In the genomic region with DNA sequence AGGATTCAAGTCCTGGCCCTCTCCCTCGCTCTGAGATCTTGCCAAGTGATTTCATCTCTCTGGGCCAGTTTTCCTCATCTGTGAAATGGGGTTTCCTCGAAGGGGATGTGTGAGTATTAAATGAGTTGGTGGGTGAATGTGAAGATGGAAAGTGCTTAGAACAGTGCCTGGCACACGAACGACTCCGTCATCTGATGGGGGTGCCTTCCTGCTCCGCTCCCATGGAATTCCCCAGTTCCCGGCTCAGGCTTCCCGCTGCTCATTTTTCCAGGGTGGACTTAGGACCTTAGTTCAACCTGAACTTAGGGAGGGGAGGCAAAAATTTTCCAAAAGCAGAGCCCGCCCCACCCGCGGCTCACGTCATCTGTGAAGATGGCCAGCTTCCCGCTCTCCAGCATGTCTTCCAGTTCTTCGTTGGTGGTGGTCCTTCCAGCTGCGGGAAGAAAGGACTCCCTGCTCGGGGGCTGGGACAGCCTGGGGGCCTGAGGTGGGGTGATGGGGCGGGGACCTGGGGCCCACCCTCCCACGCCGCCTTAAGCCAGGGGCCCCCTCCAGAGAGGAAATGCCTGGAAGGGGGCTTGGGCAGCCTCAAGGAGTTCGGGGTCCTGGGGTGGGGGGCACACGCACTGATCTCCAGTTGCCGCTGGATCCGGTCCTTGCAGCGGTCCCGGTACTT, we compare ENCODE assay signal across 6 cellular contexts. TPM values are rescaled to one million over a fixed set of nuclear protein-coding genes. Genes with fewer than 3 reads are reported as not detected.
DNase-seq lines count a peak whose midpoint lies in the region; ATAC-seq and FAIRE-seq lines count a peak whose summit lies in the region.

No MANE protein-coding gene starts in this region.

- 16% methylated on average over 25 of the region's 25 CpGs for WGBS in HUES64

- H3K9me3 ChIP-seq in HUES64 (ENCODE audit: insufficient read depth, low read depth, low read length) = no peaks in the 10 kb centered on the region
- H3K9me3 ChIP-seq in effector memory CD4-positive, alpha-beta T cell (ENCODE audit: control insufficient read depth, low read length) = no peaks in the 10 kb centered on the region

- DNase-seq in effector memory CD4-positive, alpha-beta T cell = no peak
- DNase-seq in sciatic nerve (ENCODE audit: low spot score) = no peak
- no peak for DNase-seq in NCI-H510A treated with DMSO at 0.1 percent for 48 hours (lab: John Stamatoyannopoulos, UW)
- DNase-seq in frontal cortex (ENCODE audit: low spot score in 2 of 2) = no peak

- H3K36me3 ChIP-seq in HUES64 (ENCODE audit: insufficient read depth, low read length) = no peaks in the 10 kb centered on the region
- H3K36me3 ChIP-seq in effector memory CD4-positive, alpha-beta T cell (ENCODE audit: control insufficient read depth, insufficient read depth, low read length) = no peaks in the 10 kb centered on the region

- H3K9ac ChIP-seq in HUES64 (ENCODE audit: low read depth, low read length) = peak overlapping the region; percentile 30; the same call in 1 of the 2 replicates

- peak overlapping the region; percentile 36; the same call in 1 of the 2 replicates for H3K27ac ChIP-seq in HUES64 (ENCODE audit: low read depth, low read length)
- H3K27ac ChIP-seq in effector memory CD4-positive, alpha-beta T cell (ENCODE audit: insufficient read depth, low read length, poor library complexity, severe bottlenecking) = no peak overlapping the region

- ATAC-seq in sciatic nerve (peak; percentile 46), GM18907 (IDR thresholded peaks at IDR 0.05; ENCODE audit: unreplicated experiment) (no peak)

- intact Hi-C loops in sciatic nerve (cut with DNase I) = no loop called here

- H3K4me1 ChIP-seq in HUES64 (ENCODE audit: insufficient read depth, low read length) = peaks cover 16% of the 10 kb centered on the region
- H3K4me1 ChIP-seq in effector memory CD4-positive, alpha-beta T cell (ENCODE audit: control insufficient read depth, insufficient read depth, low read length, poor library complexity, severe bottlenecking) = peaks cover 6% of the 10 kb centered on the region

- H3K27me3 ChIP-seq in HUES64 (ENCODE audit: insufficient read depth, low read length) = peaks cover 13% of the 10 kb centered on the region; the same call in 1 of the 2 replicates
- no peaks in the 10 kb centered on the region for H3K27me3 ChIP-seq in effector memory CD4-positive, alpha-beta T cell (replicated peaks; ENCODE audit: control insufficient read depth, insufficient read depth, low read length, poor library complexity, severe bottlenecking)

- FAIRE-seq in frontal cortex (lab: Jason Lieb, UNC) = no peak

- peak overlapping the region; percentile 68 for H3K4me3 ChIP-seq in HUES64 (ENCODE audit: low read length)
- peak overlapping the region; percentile 52 for H3K4me3 ChIP-seq in effector memory CD4-positive, alpha-beta T cell (ENCODE audit: insufficient read depth, low read depth, low read length, poor library complexity, severe bottlenecking)

RNA-seq across cellular contexts. Expression of a gene that starts 11.5 kb away (rescaled TPM):
- 2.0 TPM for polyA plus RNA-seq in HUES64 (2013, experiment 1 of 2)
- polyA plus RNA-seq in HUES64 (2013, experiment 2 of 2) = 1.5 TPM
- total RNA-seq in sciatic nerve = 16.3 TPM
- total RNA-seq in frontal cortex = 2.0 TPM

RNA-seq across cellular contexts. Expression of a gene that starts 14.0 kb away (rescaled TPM):
- 3.3 TPM for polyA plus RNA-seq in HUES64 (2013, experiment 1 of 2)
- 5.5 TPM for polyA plus RNA-seq in HUES64 (2013, experiment 2 of 2)
- total RNA-seq in sciatic nerve = 2.1 TPM
- 11.4 TPM for total RNA-seq in frontal cortex

RNA-seq across cellular contexts. Expression of a gene that starts 36.9 kb away (rescaled TPM):
- polyA plus RNA-seq in HUES64 (2013, experiment 1 of 2) = 19.7 TPM
- polyA plus RNA-seq in HUES64 (2013, experiment 2 of 2) = 23.0 TPM
- total RNA-seq in sciatic nerve (93.5 TPM), frontal cortex (13.9 TPM)

RNA-seq across cellular contexts. Expression of a gene that starts 38.9 kb away (rescaled TPM):
- 22.1 TPM for polyA plus RNA-seq in HUES64 (2013, experiment 1 of 2)
- 21.0 TPM for polyA plus RNA-seq in HUES64 (2013, experiment 2 of 2)
- total RNA-seq in sciatic nerve (17.8 TPM), frontal cortex (1.6 TPM)

RNA-seq across cellular contexts. Expression of a gene that starts 47.6 kb away (rescaled TPM):
- polyA plus RNA-seq in HUES64 (2013, experiment 1 of 2) = 7.9 TPM
- polyA plus RNA-seq in HUES64 (2013, experiment 2 of 2) = 9.8 TPM
- total RNA-seq in sciatic nerve (21.8 TPM), frontal cortex (4.1 TPM)
